ENCODE assay signal across 8 cellular contexts in genomic region chr12:92133795-92134637, GRCh38. TPM values are rescaled to one million over a fixed set of nuclear protein-coding genes. Genes with fewer than 3 reads are reported as not detected.
DNase-seq lines count a peak whose midpoint lies in the region; ATAC-seq and TF ChIP-seq lines count a peak whose summit lies in the region.

No MANE protein-coding gene starts in this region.

- no peak for TF ChIP-seq POLR2A in uterus (IDR thresholded peaks at IDR 0.05)

- H3K36me3 Mint-ChIP-seq in Calu3 (ENCODE audit: insufficient read depth, unreplicated experiment): peaks cover 81% of the 10 kb centered on the region

- peak; percentile 30 for ATAC-seq in GM21786 (IDR thresholded peaks at IDR 0.05; ENCODE audit: unreplicated experiment)
- ATAC-seq in right cardiac atrium: peak; percentile 17 to 34

- no TSS peak for BruUV-seq in Calu3 (replicated peaks; lab: Mats Ljungman, UMichigan)

- H3K4me3 Mint-ChIP-seq in Calu3 (ENCODE audit: low read depth, unreplicated experiment): peak overlapping the region; percentile 87

- TF ChIP-seq EP300 in SK-N-SH (IDR thresholded peaks at IDR 0.05; ENCODE audit: borderline replicate concordance in 1 of 2, low read depth in 1 of 2, low read length in 1 of 2): no peak

- peaks cover 44% of the 10 kb centered on the region for H3F3A ChIP-seq in SK-N-SH (replicated peaks; ENCODE audit: insufficient read depth)

- H3K9me2 ChIP-seq in SK-N-SH: no peaks in the 10 kb centered on the region

- H3K9me3 Mint-ChIP-seq in Calu3 (ENCODE audit: low read depth, unreplicated experiment): no peaks in the 10 kb centered on the region

- H3K4me1 ChIP-seq in SK-N-SH (ENCODE audit: control insufficient read depth in 1 of 2, insufficient read depth in 2 of 2, low read depth in 1 of 2, low read length in 1 of 2): peaks cover 27 to 66% of the 10 kb centered on the region in 2 experiments
- peaks cover 16% of the 10 kb centered on the region for H3K4me1 ChIP-seq in right cardiac atrium (ENCODE audit: control insufficient read depth, insufficient read depth, low read length)
- H3K4me1 ChIP-seq in uterus: peaks cover 3 to 11% of the 10 kb centered on the region in 2 donors

- peaks cover 94% of the 10 kb centered on the region for H3K79me2 ChIP-seq in SK-N-SH (ENCODE audit: insufficient read depth)

- no peaks in the 10 kb centered on the region for H3K27me3 Mint-ChIP-seq in Calu3 (ENCODE audit: unreplicated experiment)

- peak overlapping the region; percentile 22; the same call in 1 of the 2 replicates for H3K9ac ChIP-seq in SK-N-SH

- POLR2A ChIA-PET in SK-N-SH (lab: Yijun Ruan, JAX): interaction anchor here (1.8 kb wide), 1 partner anchor 11 kb away, joined by 11 read pairs; the partner anchor contains the start of gene BTG1

- TF ChIP-seq RAD21 in SK-N-SH (IDR thresholded peaks at IDR 0.05; ENCODE audit: low read length): no peak

- H3K27ac ChIP-seq in SK-N-SH (ENCODE audit: low read depth in 2 of 2, low read length in 1 of 2): peak overlapping the region; percentile 79 to 91
- H3K27ac ChIP-seq in right cardiac atrium (ENCODE audit: low read length): peak overlapping the region; percentile 86
- H3K27ac ChIP-seq in uterus: peak overlapping the region; percentile 44 to 98

- no peaks in the 10 kb centered on the region for H3K9me3 ChIP-seq in SK-N-SH
- H3K9me3 ChIP-seq in right cardiac atrium (ENCODE audit: control insufficient read depth, low read length): no peaks in the 10 kb centered on the region
- no peaks in the 10 kb centered on the region for H3K9me3 ChIP-seq in uterus

- H2AFZ ChIP-seq in SK-N-SH (ENCODE audit: low read depth): no peak overlapping the region

- H4K20me1 ChIP-seq in SK-N-SH (ENCODE audit: insufficient read depth): no peaks in the 10 kb centered on the region

- H3K4me1 Mint-ChIP-seq in Calu3 (ENCODE audit: low read depth, unreplicated experiment): peaks cover 77% of the 10 kb centered on the region

- peaks cover under 1 to 3% of the 10 kb centered on the region in 2 experiments for H3K36me3 ChIP-seq in SK-N-SH (replicated peaks in 1 of 2; ENCODE audit: control insufficient read depth in 1 of 2, insufficient read depth in 2 of 2, low read length in 1 of 2)
- H3K36me3 ChIP-seq in uterus: no peaks in the 10 kb centered on the region

- H3K27me3 ChIP-seq in SK-N-SH (ENCODE audit: insufficient read depth) (no peaks in the 10 kb centered on the region), right cardiac atrium (ENCODE audit: control insufficient read depth, insufficient read depth) (no peaks in the 10 kb centered on the region), uterus (no peaks in the 10 kb centered on the region)

- DNase-seq in Calu3 (no peak), SK-N-SH (peak; percentile 28), right cardiac atrium (no peak), uterus (no peak), NCI-H2107 treated with DMSO at 0.1 percent for 48 hours (lab: John Stamatoyannopoulos, UW; ENCODE audit: unreplicated experiment) (no peak), NCI-H1105 treated with DMSO at 0.1 percent for 48 hours (lab: John Stamatoyannopoulos, UW) (no peak)
- DNase-seq in activated CD4-positive, alpha-beta T cell treated with anti-CD3 and anti-CD28 coated beads for 4 hours: no peak

- H3K4me3 ChIP-seq in SK-N-SH (ENCODE audit: low read depth in 2 of 2, low read length in 1 of 2): peak overlapping the region in 1 of 2 experiments; percentile 38; a peak in 2 of 4 replicates
- H3K4me3 ChIP-seq in right cardiac atrium (ENCODE audit: low read length): no peak overlapping the region
- peak overlapping the region in 1 of 2 donors; percentile 1 for H3K4me3 ChIP-seq in uterus

- H3K27ac Mint-ChIP-seq in Calu3 (ENCODE audit: unreplicated experiment): peak overlapping the region; percentile 99

- TF ChIP-seq CTCF in Calu3 (IDR thresholded peaks at IDR 0.05; ENCODE audit: unreplicated experiment) (no peak), SK-N-SH (IDR thresholded peaks at IDR 0.05) (no peak), uterus (IDR thresholded peaks at IDR 0.05) (no peak)

- intact Hi-C loops in Calu3 (cut with micrococcal nuclease; ENCODE audit: unreplicated experiment) (loop anchor here (2.0 kb wide), 1 partner anchor 751 kb away; no protein-coding TSS in a partner anchor), right cardiac atrium (cut with DNase I) (loop anchor here in 2 of 4 donors (5.0 to 10.0 kb wide), 5 partner anchors 49 to 749 kb away; no protein-coding TSS in a partner anchor), uterus (cut with DNase I; ENCODE audit: low total_unique reads) (no loop called here)

- CTCF ChIA-PET in Calu3 (lab: Charles Lee): interaction anchor here (0.6 to 1.8 kb wide), 6 partner anchors 10 to 323 kb away, joined by 3 to 9 read pairs (median 4); partner anchors contain the start of gene BTG1
- CTCF ChIA-PET in SK-N-SH (lab: Yijun Ruan, JAX): interaction anchor here (0.6 to 3.4 kb wide), 4 partner anchors 9 to 752 kb away, joined by 3 to 14 read pairs (median 6); no protein-coding TSS in a partner anchor

- H3K4me2 ChIP-seq in SK-N-SH: peak overlapping the region; percentile 65

- 43% methylated on average over 3 of the region's 3 CpGs for WGBS in SK-N-SH (ENCODE audit: low lambda C conversion rate)
- WGBS in right cardiac atrium: 26% methylated on average over 3 of the region's 3 CpGs

TF ChIP-seq in SK-N-SH, 30 proteins besides CTCF, POLR2A, EP300 and RAD21 (continues in another document):
- TF ChIP-seq USF2 (IDR thresholded peaks at IDR 0.05; ENCODE audit: borderline replicate concordance, low read depth, low read length): no peak
- TF ChIP-seq CHD2 (IDR thresholded peaks at IDR 0.05; ENCODE audit: low read length, partially characterized antibody): no peak
- no peak for TF ChIP-seq EZH2phosphoT487 (IDR thresholded peaks at IDR 0.05; ENCODE audit: borderline replicate concordance, low read depth)
- no peak for TF ChIP-seq REST (IDR thresholded peaks at IDR 0.05; ENCODE audit: low read depth, low read length)
- no peak for TF ChIP-seq PBX3 (IDR thresholded peaks at IDR 0.05)
- no peak for TF ChIP-seq MEF2A (IDR thresholded peaks at IDR 0.05; ENCODE audit: borderline replicate concordance, low read depth)
- TF ChIP-seq USF1 (IDR thresholded peaks at IDR 0.05; ENCODE audit: borderline replicate concordance, low read depth): no peak

RNA-seq across cellular contexts. Expression of gene BTG1, which starts 11.6 kb away (rescaled TPM):
- 123 and 131 TPM in 2 replicates for total RNA-seq in Calu3 (2022)
- 16.2 and 28.3 TPM in 2 replicates for polyA plus RNA-seq in SK-N-SH (2012; rRNA removed)
- 19.6 and 23.8 TPM in 2 replicates for polyA plus RNA-seq in SK-N-SH (2012; cell fraction: cytosol; rRNA removed)
- 15.1 and 15.2 TPM in 2 replicates for polyA plus RNA-seq in SK-N-SH (2012; cell fraction: nucleus; rRNA removed)
- total RNA-seq in right cardiac atrium: 100 to 1,000 TPM in 3 of 4 donors, 10 to 100 TPM in 1; 95.7 to 147 (median 134) TPM
- polyA plus RNA-seq in right cardiac atrium: 59.5 TPM
- 100 to 1,000 TPM in 1 of 4 donors, 10 to 100 TPM in 3; 40.4 to 214 (median 70.1) TPM for total RNA-seq in uterus
